29 cellular contexts compared by ENCODE assay signal in genomic region chr1:113369715-113370114, GRCh38.
"Had no signal": no experiment of that assay in that cellular context is flagged by ENCODE, and none has a peak within 500 bp of the region (broad histone marks: within the 10 kb centered on the region; RNA-seq: fewer than 3 reads in every experiment).

No MANE protein-coding gene starts in this region.

- H3K27ac Mint-ChIP-seq: dendritic cell treated with granulocyte-macrophage colony-stimulating factor and Interleukin-4, amounts not matched to agents 40 ng/mL and 50 ng/mL, for 4 days; endodermal cell; natural killer cell treated with Interleukin-12 subunit alpha and Interleukin-12 subunit beta and Interleukin-15 and Interleukin-18, amount 100 ng/mL, for 72 hours; T-helper 17 cell had no signal

- H3K4me1 Mint-ChIP-seq: central memory CD8-positive, alpha-beta T cell; endodermal cell had no signal

- FAIRE-seq: bronchial epithelial cell, keratinocyte, pancreas had no signal

- DNase-seq: activated CD8-positive, alpha-beta memory T cell treated with anti-CD3 and anti-CD28 coated beads, Interleukin-2, amount 50 U/mL, for 48 hours; activated gamma-delta T cell; activated naive CD4-positive, alpha-beta T cell treated with anti-CD3 and anti-CD28 coated beads, Interleukin-2, amount 50 U/mL, for 16 hours; anterior cingulate cortex; endodermal cell; foreskin fibroblast; head of caudate nucleus; hippocampal formation; left cardiac atrium; left ventricle myocardium superior; mucosa of descending colon; pancreas; retina; stimulated activated CD4-positive, alpha-beta T cell treated with anti-CD3 and anti-CD28 coated beads, Interleukin-12 subunit alpha, Interleukin-12 subunit beta, amount 100 ng/mL, for 4 hours; stimulated activated CD4-positive, alpha-beta T cell treated with anti-CD3 and anti-CD28 coated beads, Interleukin-4, amount 100 ng/mL, for 1 hour; stomach; T-helper 17 cell; T1000; thyroid gland; upper lobe of left lung; WERI-Rb-1 had no signal

- ATAC-seq: activated CD4-positive, CD25-positive, alpha-beta regulatory T cell treated with anti-CD3 and anti-CD28 coated beads, Interleukin-2, amount 50 U/mL, for 24 hours; esophagus mucosa; left cardiac atrium; left ventricle myocardium superior; mucosa of descending colon; pancreas; sciatic nerve; T-helper 17 cell had no signal

- H3K36me3 Mint-ChIP-seq: natural killer cell treated with Interleukin-12 subunit alpha and Interleukin-12 subunit beta and Interleukin-15 and Interleukin-18, amount 100 ng/mL, for 72 hours had no signal

- H3K4me3 Mint-ChIP-seq: central memory CD8-positive, alpha-beta T cell; dendritic cell treated with granulocyte-macrophage colony-stimulating factor and Interleukin-4, amounts not matched to agents 40 ng/mL and 50 ng/mL, for 4 days; endodermal cell; natural killer cell treated with Interleukin-12 subunit alpha and Interleukin-12 subunit beta and Interleukin-15 and Interleukin-18, amount 100 ng/mL, for 72 hours; T-helper 17 cell had no signal

- H3K9me3 Mint-ChIP-seq: central memory CD8-positive, alpha-beta T cell; dendritic cell treated with granulocyte-macrophage colony-stimulating factor and Interleukin-4, amounts not matched to agents 40 ng/mL and 50 ng/mL, for 4 days; endodermal cell; natural killer cell treated with Interleukin-12 subunit alpha and Interleukin-12 subunit beta and Interleukin-15 and Interleukin-18, amount 100 ng/mL, for 72 hours had no signal
